In the genomic region with DNA sequence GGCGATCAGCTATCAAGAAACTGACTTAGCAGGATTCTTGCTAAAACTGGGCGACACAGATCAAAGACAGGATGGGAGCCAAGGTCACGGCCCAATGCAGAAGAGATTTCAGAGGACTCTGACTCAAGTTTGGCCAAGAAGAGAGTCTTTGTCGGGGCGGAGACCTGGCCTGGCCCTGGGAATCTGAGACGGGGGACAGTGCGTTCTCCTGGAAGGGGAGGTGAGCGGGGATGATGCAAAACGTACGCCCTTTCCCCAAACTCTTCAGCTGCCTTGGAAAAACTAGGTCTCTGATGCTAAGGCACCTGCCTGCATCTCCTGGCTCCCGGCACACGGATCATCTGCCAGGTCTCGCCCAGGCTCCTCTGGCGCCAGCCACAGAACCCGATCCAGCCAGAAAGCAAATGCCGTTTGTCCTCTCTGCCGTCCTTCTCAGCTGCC, we compare ENCODE assay signal across 17 cellular contexts. TPM values are rescaled to one million over a fixed set of nuclear protein-coding genes. Genes with fewer than 3 reads are reported as not detected.
DNase-seq lines count a peak whose midpoint lies in the region; ATAC-seq and TF ChIP-seq lines count a peak whose summit lies in the region.
"Had no signal": no experiment of that assay in that cellular context is flagged by ENCODE, and none has a peak within 500 bp of the region (broad histone marks: within the 10 kb centered on the region; RNA-seq: fewer than 3 reads in every experiment).

No MANE protein-coding gene starts in this region.

- no peak overlapping the region for H2AFZ ChIP-seq in osteoblast (ENCODE audit: low read length)

- H3K36me3 ChIP-seq in osteoblast (ENCODE audit: insufficient read depth, low read length) = no peaks in the 10 kb centered on the region
- no peaks in the 10 kb centered on the region for H3K36me3 ChIP-seq in thymus (ENCODE audit: control insufficient read depth, insufficient read depth)
- H3K36me3 ChIP-seq: HAP-1, Peyer's patch had no signal

- H3K27me3 ChIP-seq in osteoblast (ENCODE audit: insufficient read depth, low read length) (no peaks in the 10 kb centered on the region), thymus (ENCODE audit: control insufficient read depth, insufficient read depth) (no peaks in the 10 kb centered on the region)
- H3K27me3 ChIP-seq: Peyer's patch had no signal

- H3K27me3 Mint-ChIP-seq in type B pancreatic cell = no peaks in the 10 kb centered on the region

- H3K4me1 ChIP-seq in osteoblast (ENCODE audit: insufficient read depth, low read length) = no peaks in the 10 kb centered on the region
- H3K4me1 ChIP-seq in thymus (ENCODE audit: control insufficient read depth, insufficient read depth, low read length) = peaks cover 2% of the 10 kb centered on the region
- H3K4me1 ChIP-seq: Caco-2, HAP-1, Peyer's patch had no signal

- H3K4me1 Mint-ChIP-seq in type B pancreatic cell (ENCODE audit: unreplicated experiment) = no peaks in the 10 kb centered on the region

- no peak overlapping the region for H3K27ac ChIP-seq in osteoblast (ENCODE audit: low read depth, low read length)
- H3K27ac ChIP-seq in thymus (ENCODE audit: low read depth) = peak overlapping the region; percentile 33
- H3K27ac ChIP-seq: Peyer's patch had no signal

- peak; percentile 42 for ATAC-seq in esophagus mucosa

- no peak overlapping the region for H3K4me3 Mint-ChIP-seq in type B pancreatic cell
- H3K4me3 Mint-ChIP-seq: CD14-positive monocyte had no signal

- H3K4me2 ChIP-seq in osteoblast (ENCODE audit: insufficient read depth, low read length) = no peak overlapping the region

- H3K4me3 ChIP-seq in osteoblast (ENCODE audit: insufficient read depth, low read length) = no peak overlapping the region
- H3K4me3 ChIP-seq in thymus (ENCODE audit: low read length) = no peak overlapping the region
- H3K4me3 ChIP-seq: HAP-1, Peyer's patch had no signal

- H3K9me3 Mint-ChIP-seq in type B pancreatic cell = no peaks in the 10 kb centered on the region

- no peaks in the 10 kb centered on the region for H3K79me2 ChIP-seq in osteoblast (ENCODE audit: insufficient read depth, low read length)

- H4K20me1 ChIP-seq in osteoblast (ENCODE audit: insufficient read depth, low read length) = no peaks in the 10 kb centered on the region

- H3K9me3 ChIP-seq in osteoblast (ENCODE audit: low read depth, low read length) (no peaks in the 10 kb centered on the region), thymus (ENCODE audit: control insufficient read depth) (no peaks in the 10 kb centered on the region)
- H3K9me3 ChIP-seq: Caco-2, HAP-1, Peyer's patch had no signal

- no peaks in the 10 kb centered on the region for H3K36me3 Mint-ChIP-seq in type B pancreatic cell

- WGBS in thymus = 92% methylated on average over 17 of the region's 17 CpGs

- DNase-seq in NCI-H2196 (lab: John Stamatoyannopoulos, UW; ENCODE audit: unreplicated experiment) (peak; percentile 38), NCI-H2196 treated with DMSO at 0.1 percent for 48 hours (lab: John Stamatoyannopoulos, UW; ENCODE audit: unreplicated experiment) (no peak), osteoblast (ENCODE audit: insufficient read length, low spot score, missing footprints) (peak; percentile 46), dermis blood vessel endothelial cell (no peak), RPMI8226 (no peak), type B pancreatic cell (ENCODE audit: extremely low spot score, unreplicated experiment) (no peak)
- DNase-seq: 8988T, Caco-2, NCI-H1417 treated with DMSO at 0.1 percent for 48 hours, NCI-H2029 treated with DMSO at 0.1 percent for 48 hours, Peyer's patch, SIG-M5 had no signal

- no peak overlapping the region for H3K27ac Mint-ChIP-seq in type B pancreatic cell

- TF ChIP-seq CTCF in osteoblast (IDR thresholded peaks at IDR 0.05; ENCODE audit: extremely low read depth, low read depth, low read length) = no peak
- no peak for TF ChIP-seq CTCF in type B pancreatic cell (conservative IDR thresholded peaks at IDR 0.05)

RNA-seq across cellular contexts. Expression of a gene that starts 9.8 kb away (rescaled TPM):
- total RNA-seq in esophagus mucosa = 49.9 TPM
- 41.3 and 50.7 TPM in 2 replicates for total RNA-seq in osteoblast
- polyA plus RNA-seq in thymus = 56.8 TPM
- 47.4 and 60.9 TPM in 2 replicates for total RNA-seq in dermis blood vessel endothelial cell
- 32.0 and 37.7 TPM in 2 replicates for total RNA-seq in type B pancreatic cell (ENCODE audit: low replicate concordance)

RNA-seq across cellular contexts. Expression of a gene that starts 18.8 kb away (rescaled TPM):
- total RNA-seq in esophagus mucosa (not detected), osteoblast (not detected in 2 replicates), dermis blood vessel endothelial cell (not detected in 2 replicates), type B pancreatic cell (ENCODE audit: low replicate concordance) (0.74 and 0.87 TPM in 2 replicates)
- polyA plus RNA-seq in thymus = 3.2 TPM
- total RNA-seq: Caco-2, LHCN-M2, Peyer's patch had no signal
- polyA plus RNA-seq: CD14-positive monocyte had no signal

RNA-seq across cellular contexts. Expression of a gene that starts 24.3 kb away (rescaled TPM):
- total RNA-seq in esophagus mucosa (2.8 TPM), osteoblast (10.1 and 13.8 TPM in 2 replicates), dermis blood vessel endothelial cell (1.8 and 6.5 TPM in 2 replicates), type B pancreatic cell (ENCODE audit: low replicate concordance) (2.5 and 3.8 TPM in 2 replicates)
- 221 TPM for polyA plus RNA-seq in thymus

RNA-seq across cellular contexts. Expression of a gene that starts 31.0 kb away (rescaled TPM):
- total RNA-seq in esophagus mucosa = not detected
- total RNA-seq in osteoblast = not detected in 2 replicates
- polyA plus RNA-seq in thymus = not detected
- not detected in 2 replicates for total RNA-seq in dermis blood vessel endothelial cell
- not detected in 2 replicates for total RNA-seq in type B pancreatic cell (ENCODE audit: low replicate concordance)
- total RNA-seq: Caco-2, LHCN-M2, Peyer's patch had no signal
- polyA plus RNA-seq: CD14-positive monocyte had no signal

RNA-seq across cellular contexts. Expression of a gene that starts 35.7 kb away (rescaled TPM):
- not detected for total RNA-seq in esophagus mucosa
- not detected in 2 replicates for total RNA-seq in osteoblast
- 0.55 TPM for polyA plus RNA-seq in thymus
- total RNA-seq in dermis blood vessel endothelial cell = 0.17 TPM in 1 of 2 replicates, not detected in the other
- total RNA-seq in type B pancreatic cell (ENCODE audit: low replicate concordance) = not detected in 2 replicates
- total RNA-seq: LHCN-M2, Peyer's patch had no signal
- polyA plus RNA-seq: CD14-positive monocyte had no signal

Comparison
In these comparisons a context has a peak if more than half of its experiments do, and no peak if none do; other contexts are left out.
1. DNase-seq: peak in NCI-H2196 (single experiment) and osteoblast (single experiment); none in NCI-H2196 treated with DMSO at 0.1 percent for 48 hours (single experiment), dermis blood vessel endothelial cell (single experiment), RPMI8226 (single experiment) and type B pancreatic cell (single experiment).